15 cellular contexts compared by ENCODE assay signal in genomic region chr3:73324203-73325155, GRCh38.
DNase-seq lines count a peak whose midpoint lies in the region; ATAC-seq and TF ChIP-seq lines count a peak whose summit lies in the region.
"Had no signal": no experiment of that assay in that cellular context is flagged by ENCODE, and none has a peak within 500 bp of the region (broad histone marks: within the 10 kb centered on the region; RNA-seq: fewer than 3 reads in every experiment).

No MANE protein-coding gene starts in this region.

- no peaks in the 10 kb centered on the region for H3K4me1 Mint-ChIP-seq in activated CD4-positive, alpha-beta T cell treated with anti-CD3 and anti-CD28 coated beads, Interleukin-2, amount 10 ng/mL, durations not matched to agents 7 days and 5 days
- H3K4me1 Mint-ChIP-seq: stimulated activated naive B cell treated with anti-CD40 and anti-IgM and Interleukin-4, amounts not matched to agents 10 μg/mL and 1 μg/mL and 100 μg/mL, for 72 hours had no signal

- H3K4me2 ChIP-seq in neuronal stem cell (ENCODE audit: insufficient read depth, low read length, poor library complexity, severe bottlenecking): no peak overlapping the region
- H3K4me2 ChIP-seq: KMS-11 had no signal

- no peaks in the 10 kb centered on the region for H3K36me3 ChIP-seq in MG63
- H3K36me3 ChIP-seq in colonic mucosa: no peaks in the 10 kb centered on the region
- no peaks in the 10 kb centered on the region for H3K36me3 ChIP-seq in neuronal stem cell (replicated peaks in 1 of 2; ENCODE audit: control insufficient read depth in 2 of 2, insufficient read depth in 2 of 2, low read length in 2 of 2)
- no peaks in the 10 kb centered on the region for H3K36me3 ChIP-seq in effector memory CD4-positive, alpha-beta T cell (ENCODE audit: control insufficient read depth, insufficient read depth, low read length)
- H3K36me3 ChIP-seq: brain microvascular endothelial cell had no signal

- H3K79me1 ChIP-seq in neuronal stem cell (ENCODE audit: low read depth, low read length): no peaks in the 10 kb centered on the region

- H3K9me3 Mint-ChIP-seq in activated CD4-positive, alpha-beta T cell treated with anti-CD3 and anti-CD28 coated beads, Interleukin-2, amount 10 ng/mL, durations not matched to agents 7 days and 5 days: no peaks in the 10 kb centered on the region
- H3K9me3 Mint-ChIP-seq: activated T-helper 2 cell treated with anti-CD3 and anti-CD28 coated beads, Interferon-gamma antibody, Interleukin-2, Interleukin-4, amounts not matched to agents 10 μg/mL and 5 μg/mL and 100 μg/mL, durations not matched to agents 14 hours and 24 hours and 36 hours had no signal

- no peak overlapping the region for H3K4me3 Mint-ChIP-seq in activated CD4-positive, alpha-beta T cell treated with anti-CD3 and anti-CD28 coated beads, Interleukin-2, amount 10 ng/mL, durations not matched to agents 7 days and 5 days
- H3K4me3 Mint-ChIP-seq: stimulated activated naive B cell treated with anti-CD40 and anti-IgM and Interleukin-4, amounts not matched to agents 10 μg/mL and 1 μg/mL and 100 μg/mL, for 72 hours had no signal

- no peak overlapping the region for H3K27ac Mint-ChIP-seq in activated CD4-positive, alpha-beta T cell treated with anti-CD3 and anti-CD28 coated beads, Interleukin-2, amount 10 ng/mL, durations not matched to agents 7 days and 5 days
- H3K27ac Mint-ChIP-seq: activated T-helper 2 cell treated with anti-CD3 and anti-CD28 coated beads, Interferon-gamma antibody, Interleukin-2, Interleukin-4, amounts not matched to agents 10 μg/mL and 5 μg/mL and 100 μg/mL, durations not matched to agents 14 hours and 24 hours and 36 hours; stimulated activated naive B cell treated with anti-CD40 and anti-IgM and Interleukin-4, amounts not matched to agents 10 μg/mL and 1 μg/mL and 100 μg/mL, for 72 hours had no signal

- no peak overlapping the region for H3K4me3 ChIP-seq in MG63
- no peak overlapping the region for H3K4me3 ChIP-seq in colonic mucosa
- no peak overlapping the region for H3K4me3 ChIP-seq in neuronal stem cell (ENCODE audit: low read length in 2 of 2)
- H3K4me3 ChIP-seq in effector memory CD4-positive, alpha-beta T cell (ENCODE audit: insufficient read depth, low read depth, low read length, poor library complexity, severe bottlenecking): no peak overlapping the region

- H2AFZ ChIP-seq in neuronal stem cell (ENCODE audit: low read length): no peak overlapping the region

- H3K27me3 Mint-ChIP-seq in activated CD4-positive, alpha-beta T cell treated with anti-CD3 and anti-CD28 coated beads, Interleukin-2, amount 10 ng/mL, durations not matched to agents 7 days and 5 days: no peaks in the 10 kb centered on the region
- H3K27me3 Mint-ChIP-seq: stimulated activated naive B cell treated with anti-CD40 and anti-IgM and Interleukin-4, amounts not matched to agents 10 μg/mL and 1 μg/mL and 100 μg/mL, for 72 hours had no signal

- H3K27me3 ChIP-seq in MG63 (no peaks in the 10 kb centered on the region), colonic mucosa (no peaks in the 10 kb centered on the region), neuronal stem cell (ENCODE audit: control insufficient read depth in 3 of 3, insufficient read depth in 3 of 3, low read depth in 1 of 3, low read length in 3 of 3) (no peaks in the 10 kb centered on the region)
- H3K27me3 ChIP-seq in effector memory CD4-positive, alpha-beta T cell (replicated peaks; ENCODE audit: control insufficient read depth, insufficient read depth, low read length, poor library complexity, severe bottlenecking): no peaks in the 10 kb centered on the region
- H3K27me3 ChIP-seq: brain microvascular endothelial cell had no signal

- no peak overlapping the region for H2BK120ac ChIP-seq in neuronal stem cell (ENCODE audit: low read depth, low read length)

- CTCF ChIA-PET in activated CD4-positive, alpha-beta T cell treated with anti-CD3 and anti-CD28 coated beads, Interleukin-2, amount 10 ng/mL, durations not matched to agents 7 days and 5 days (lab: Charles Lee): no interaction called here

- no peaks in the 10 kb centered on the region for H3K36me3 Mint-ChIP-seq in activated CD4-positive, alpha-beta T cell treated with anti-CD3 and anti-CD28 coated beads, Interleukin-2, amount 10 ng/mL, durations not matched to agents 7 days and 5 days (ENCODE audit: low read depth)
- H3K36me3 Mint-ChIP-seq: stimulated activated naive B cell treated with anti-CD40 and anti-IgM and Interleukin-4, amounts not matched to agents 10 μg/mL and 1 μg/mL and 100 μg/mL, for 72 hours had no signal

- POLR2A ChIA-PET in activated CD4-positive, alpha-beta T cell treated with anti-CD3 and anti-CD28 coated beads, Interleukin-2, amount 10 ng/mL, durations not matched to agents 7 days and 5 days (lab: Charles Lee): no interaction called here

- H3K9me3 ChIP-seq in MG63 (peaks cover 2% of the 10 kb centered on the region; the same call in 1 of the 2 replicates), colonic mucosa (no peaks in the 10 kb centered on the region), neuronal stem cell (replicated peaks in 1 of 2; ENCODE audit: control insufficient read depth in 2 of 2, insufficient read depth in 1 of 2, low read depth in 1 of 2, low read length in 2 of 2) (peaks cover 0 to 2% of the 10 kb centered on the region in 2 donors)
- H3K9me3 ChIP-seq in effector memory CD4-positive, alpha-beta T cell (ENCODE audit: control insufficient read depth, low read length): no peaks in the 10 kb centered on the region

- no peak overlapping the region for H3K23ac ChIP-seq in neuronal stem cell (ENCODE audit: low read depth, low read length, poor library complexity)

- H3K4me1 ChIP-seq in colonic mucosa: no peaks in the 10 kb centered on the region
- peaks cover 0 to 5% of the 10 kb centered on the region in 2 donors for H3K4me1 ChIP-seq in neuronal stem cell (ENCODE audit: control insufficient read depth in 2 of 2, insufficient read depth in 1 of 2, low read depth in 1 of 2, low read length in 2 of 2)
- H3K4me1 ChIP-seq in effector memory CD4-positive, alpha-beta T cell (ENCODE audit: control insufficient read depth, insufficient read depth, low read length, poor library complexity, severe bottlenecking): no peaks in the 10 kb centered on the region

- H4K91ac ChIP-seq in neuronal stem cell (ENCODE audit: low read depth, low read length, poor library complexity): no peak overlapping the region

- H3K14ac ChIP-seq in neuronal stem cell (ENCODE audit: low read length): no peak overlapping the region

- H2BK5ac ChIP-seq in neuronal stem cell (ENCODE audit: low read length): no peak overlapping the region

- no peak for TF ChIP-seq CTCF in AG09319 (IDR thresholded peaks at IDR 0.05; ENCODE audit: low read depth, low read length)
- no peak for TF ChIP-seq CTCF in colonic mucosa (IDR thresholded peaks at IDR 0.05)

- H2AK5ac ChIP-seq in neuronal stem cell (ENCODE audit: low read depth, low read length): no peak overlapping the region

- DNase-seq in AG09319 (ENCODE audit: extremely low read depth, low read depth) (peak; percentile 11), MG63 (peak; percentile 45), colonic mucosa (peak; percentile 18), neuronal stem cell (ENCODE audit: low spot score) (no peak)
- DNase-seq in effector memory CD4-positive, alpha-beta T cell: no peak
- no peak for DNase-seq in activated CD4-positive, alpha-beta T cell treated with anti-CD3 and anti-CD28 coated beads, Interleukin-2, amount 10 ng/mL, durations not matched to agents 7 days and 5 days
- DNase-seq in stimulated activated CD4-positive, alpha-beta T cell treated with anti-CD3 and anti-CD28 coated beads, Interleukin-2, amount 100 ng/mL, for 24 hours: no peak
- DNase-seq: activated CD4-positive, alpha-beta T cell treated with anti-CD3 and anti-CD28 coated beads, Interleukin-2, amount 50 U/mL, for 1 hour; brain microvascular endothelial cell; DMS79 treated with DMSO at 0.1 percent for 48 hours; stimulated activated CD4-positive, alpha-beta T cell treated with anti-CD3 and anti-CD28 coated beads, Interleukin-4, amount 100 ng/mL, for 1 hour; stimulated activated naive B cell treated with anti-CD40 and anti-IgM and Interleukin-4, amounts not matched to agents 10 μg/mL and 1 μg/mL and 100 μg/mL, for 72 hours had no signal

- peak overlapping the region; percentile 11 for H3K18ac ChIP-seq in neuronal stem cell (ENCODE audit: low read length)

- H4K8ac ChIP-seq in neuronal stem cell (ENCODE audit: low read depth, low read length): no peak overlapping the region

- no peak overlapping the region for H3K27ac ChIP-seq in colonic mucosa
- H3K27ac ChIP-seq in neuronal stem cell (replicated peaks; ENCODE audit: low read length): no peak overlapping the region
- H3K27ac ChIP-seq in effector memory CD4-positive, alpha-beta T cell (ENCODE audit: insufficient read depth, low read length, poor library complexity, severe bottlenecking): no peak overlapping the region
- H3K27ac ChIP-seq: brain microvascular endothelial cell, KMS-11 had no signal

- H3K9ac ChIP-seq in colonic mucosa (ENCODE audit: low read depth in 2 of 2, low read length in 2 of 2) (no peak overlapping the region), neuronal stem cell (ENCODE audit: low read depth, low read length, poor library complexity) (no peak overlapping the region)
- H3K9ac ChIP-seq: KMS-11 had no signal

- H2BK15ac ChIP-seq in neuronal stem cell (ENCODE audit: low read length): no peak overlapping the region

- no peak overlapping the region for H3K4ac ChIP-seq in neuronal stem cell (ENCODE audit: low read length)

- intact Hi-C loops in colonic mucosa (cut with DNase I): no loop called here

- ATAC-seq in GM21825 (IDR thresholded peaks at IDR 0.05; ENCODE audit: unreplicated experiment): no peak
- ATAC-seq: stimulated activated naive B cell treated with anti-CD40 and anti-IgM and Interleukin-4, amounts not matched to agents 10 μg/mL and 1 μg/mL and 100 μg/mL, for 72 hours had no signal

- no CpG with 5 or more reads among the region's 5 CpGs for WGBS in neuronal stem cell (ENCODE audit: extremely low coverage in 2 of 2, insufficient read length in 2 of 2, insufficient replicate concordance in 1 of 2), 2 donors

- no peak overlapping the region for H2BK12ac ChIP-seq in neuronal stem cell (ENCODE audit: low read length)

Comparison
In these comparisons a context has a peak if more than half of its experiments do, and no peak if none do; other contexts are left out.
1. DNase-seq: peak in AG09319 (single experiment), MG63 (single experiment) and colonic mucosa (single experiment); none in neuronal stem cell (single experiment), effector memory CD4-positive, alpha-beta T cell (0 of 3), activated CD4-positive, alpha-beta T cell treated with anti-CD3 and anti-CD28 coated beads, Interleukin-2, amount 10 ng/mL, durations not matched to agents 7 days and 5 days (single experiment) and stimulated activated CD4-positive, alpha-beta T cell treated with anti-CD3 and anti-CD28 coated beads, Interleukin-2, amount 100 ng/mL, for 24 hours (0 of 2).